Comparison of ENCODE assay signal across 12 cellular contexts in the genomic region with DNA sequence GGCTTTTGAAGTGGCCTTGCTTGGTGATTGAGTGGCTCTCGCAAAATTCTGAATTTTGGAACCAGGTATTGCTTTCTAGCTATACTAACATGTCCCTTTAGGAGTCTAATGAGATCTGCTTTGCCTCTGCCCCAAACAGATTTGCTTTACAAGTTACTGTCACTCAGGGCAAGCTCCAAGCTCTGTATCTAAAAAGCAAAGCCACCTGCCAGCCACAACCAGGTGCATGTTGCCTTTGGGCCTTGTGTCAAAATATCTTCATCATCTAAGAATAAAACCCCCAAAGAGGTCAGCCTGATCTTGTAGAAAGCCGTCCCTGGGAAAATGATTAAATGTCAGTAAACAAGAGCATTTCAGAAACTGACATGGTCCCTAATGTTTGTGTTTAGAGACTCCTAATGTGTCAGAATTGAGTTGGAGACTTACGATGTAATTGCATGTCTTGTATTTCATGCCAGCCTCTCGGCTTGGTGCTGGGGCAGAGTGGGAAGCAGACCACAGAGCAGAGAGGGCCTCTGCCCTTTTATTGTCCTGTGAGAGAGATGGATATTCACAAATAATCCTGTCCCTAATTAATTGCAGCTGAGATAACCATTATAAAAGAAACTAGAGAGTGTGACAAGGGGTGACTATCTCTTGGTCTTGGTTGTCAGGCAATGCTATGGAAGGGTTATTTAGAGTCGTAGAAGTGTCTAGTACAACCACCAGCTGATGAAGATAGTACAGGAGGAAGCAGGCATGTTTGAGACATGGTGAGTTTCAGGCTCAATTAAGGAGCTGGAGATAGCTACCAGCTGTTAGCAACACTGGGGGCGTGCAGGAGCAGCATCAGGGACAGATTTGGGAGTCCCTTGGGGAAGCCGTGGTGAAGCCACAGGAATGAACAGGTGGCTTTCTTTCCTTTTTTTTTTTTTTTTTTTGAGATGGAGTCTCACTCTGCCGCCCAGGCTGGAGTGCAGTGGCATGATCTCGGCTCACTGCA.
A peak's percentile ranks its signal among the peaks of the same experiment; 100 is the strongest.
DNase-seq lines count a peak whose midpoint lies in the region; ATAC-seq, FAIRE-seq and TF ChIP-seq lines count a peak whose summit lies in the region.
"Had no signal": no experiment of that assay in that cellular context is flagged by ENCODE, and none has a peak within 500 bp of the region (broad histone marks: within the 10 kb centered on the region; RNA-seq: fewer than 3 reads in every experiment).

No MANE protein-coding gene starts in this region.

- POLR2A ChIA-PET in GM12878 (lab: Charles Lee) = interaction anchor here (0.6 to 1.0 kb wide), 5 partner anchors 14 to 135 kb away, joined by 3 to 6 read pairs (median 4); no protein-coding TSS in a partner anchor

- no peak for TF ChIP-seq RAD21 in GM12878 (IDR thresholded peaks at IDR 0.05; ENCODE audit: insufficient read depth, low read depth, low read length)

- no peak for TF ChIP-seq EP300 in GM12878 (IDR thresholded peaks at IDR 0.05; ENCODE audit: borderline replicate concordance in 1 of 2, control insufficient read depth in 1 of 2, low read depth in 2 of 2, low read length in 2 of 2)

- H3F3A ChIP-seq in DOHH2 (ENCODE audit: control insufficient read depth, insufficient read depth) = peaks cover 8% of the 10 kb centered on the region

- H3K27ac ChIP-seq in DOHH2 (ENCODE audit: low read depth, low read length) (peak overlapping the region; percentile 68), GM12878 (ENCODE audit: control insufficient read depth, insufficient read depth) (no peak overlapping the region; the same call in 1 of the 2 replicates), right atrium auricular region (no peak overlapping the region)

- SMC1A ChIA-PET in GM12878 (lab: Charles Lee; ENCODE audit: uncharacterized antibody, unreplicated experiment) = interaction anchor here (0.5 to 3.2 kb wide), 16 partner anchors 8 to 104 kb away, joined by 3 to 12 read pairs (median 4); no protein-coding TSS in a partner anchor

- peak; percentile 29 for DNase-seq in BE2C
- peak; percentile 26 to 65 for DNase-seq in NCI-H187 (lab: John Stamatoyannopoulos, UW)
- no peak for DNase-seq in GM12878 (ENCODE audit: low read depth, low spot score)
- DNase-seq in right atrium auricular region (ENCODE audit: low spot score) = no peak
- DNase-seq in NCI-H526 treated with DMSO at 0.1 percent for 48 hours (lab: John Stamatoyannopoulos, UW) = no peak
- DNase-seq: NCI-H1092 treated with DMSO at 0.1 percent for 48 hours; SHP77 treated with DMSO at 0.1 percent for 48 hours; stimulated activated CD4-positive, alpha-beta T cell treated with anti-CD3 and anti-CD28 coated beads, Interleukin-12 subunit alpha, Interleukin-12 subunit beta, amount 100 ng/mL, for 4 hours; stomach had no signal

- H2AFZ ChIP-seq in GM12878 (ENCODE audit: control insufficient read depth, low read depth, low read length) = 0 out of 2 replicates have a peak overlapping the region, but pooled peaks have one; percentile 2

- peak; percentile 82 for ATAC-seq in GM12878
- no peak for ATAC-seq in GM21515 (IDR thresholded peaks at IDR 0.05; ENCODE audit: unreplicated experiment)
- ATAC-seq in GM18870 (IDR thresholded peaks at IDR 0.05; ENCODE audit: unreplicated experiment) = no peak

- H3K9me3 ChIP-seq in BE2C = no peaks in the 10 kb centered on the region
- H3K9me3 ChIP-seq in DOHH2 (ENCODE audit: control insufficient read depth, insufficient read depth, low read length) = no peaks in the 10 kb centered on the region
- peaks cover 1% of the 10 kb centered on the region; the same call in 2 of the 3 replicates for H3K9me3 ChIP-seq in GM12878 (replicated peaks; ENCODE audit: control insufficient read depth, insufficient read depth, low read length)
- peaks cover 0 to 3% of the 10 kb centered on the region in 2 donors for H3K9me3 ChIP-seq in right atrium auricular region
- H3K9me3 ChIP-seq: stomach had no signal

- peak; percentile 49 for FAIRE-seq in GM12878 (lab: Jason Lieb, UNC)

- BruUV-seq in GM12878 (replicated peaks; lab: Mats Ljungman, UMichigan) = no TSS peak

- H3K79me2 ChIP-seq in DOHH2 (ENCODE audit: control insufficient read depth, low read length) (no peaks in the 10 kb centered on the region), GM12878 (ENCODE audit: control insufficient read depth, insufficient read depth, low read length) (peaks cover 29% of the 10 kb centered on the region)

- H3K36me3 ChIP-seq in BE2C (no peaks in the 10 kb centered on the region), DOHH2 (ENCODE audit: control insufficient read depth, low read length) (no peaks in the 10 kb centered on the region), GM12878 (ENCODE audit: control insufficient read depth in 2 of 2, insufficient read depth in 2 of 2, low read length in 1 of 2) (no peaks in the 10 kb centered on the region), right atrium auricular region (no peaks in the 10 kb centered on the region)
- H3K36me3 ChIP-seq: stomach had no signal

- no peak overlapping the region for H3K4me3 ChIP-seq in BE2C (ENCODE audit: low read depth, low read length)
- peak overlapping the region; percentile 40 for H3K4me3 ChIP-seq in DOHH2 (ENCODE audit: low read length)
- no peak overlapping the region for H3K4me3 ChIP-seq in GM12878
- no peak overlapping the region for H3K4me3 ChIP-seq in right atrium auricular region
- H3K4me3 ChIP-seq: stomach had no signal

- H3K4me2 ChIP-seq in DOHH2 (ENCODE audit: low read length) (peak overlapping the region; percentile 71), GM12878 (ENCODE audit: control insufficient read depth, insufficient read depth) (peak overlapping the region; percentile 27; the same call in 1 of the 2 replicates)

- CTCF ChIA-PET in GM12878 (lab: Yijun Ruan, JAX) = interaction anchor here (1.1 to 3.5 kb wide), 7 partner anchors 8 to 252 kb away, joined by 3 to 13 read pairs (median 4); no protein-coding TSS in a partner anchor

- no peaks in the 10 kb centered on the region for H4K20me1 ChIP-seq in DOHH2 (ENCODE audit: control insufficient read depth, insufficient read depth, low read depth, low read length)
- H4K20me1 ChIP-seq in GM12878 (ENCODE audit: control insufficient read depth, insufficient read depth) = no peaks in the 10 kb centered on the region

- H3K4me1 ChIP-seq in BE2C (no peaks in the 10 kb centered on the region), DOHH2 (ENCODE audit: control insufficient read depth, low read length) (peaks cover 46% of the 10 kb centered on the region), GM12878 (ENCODE audit: control insufficient read depth, insufficient read depth, low read length) (peaks cover 26% of the 10 kb centered on the region), right atrium auricular region (peaks cover 0 to 23% of the 10 kb centered on the region in 2 donors)

- no peak overlapping the region for H3K9ac ChIP-seq in GM12878 (ENCODE audit: control insufficient read depth, insufficient read depth, low read length)

- TF ChIP-seq CTCF in BE2C (IDR thresholded peaks at IDR 0.05; ENCODE audit: low read depth, low read length) (no peak), DOHH2 (IDR thresholded peaks at IDR 0.05; ENCODE audit: low read depth, low read length, poor library complexity, severe bottlenecking) (no peak), GM12878 (IDR thresholded peaks at IDR 0.05 in 2 of 3, conservative IDR thresholded peaks at IDR 0.05 in 1 of 3; ENCODE audit: control insufficient read depth in 2 of 3, extremely low read depth in 1 of 3, insufficient read depth in 1 of 3, low read depth in 3 of 3, low read length in 3 of 3) (no peak), right atrium auricular region (IDR thresholded peaks at IDR 0.05) (no peak)

- WGBS in GM12878 (ENCODE audit: insufficient coverage, insufficient replicate concordance, low lambda C conversion rate, missing lambda C conversion rate) = 35% methylated on average over 7 of the region's 9 CpGs

- H3K9me2 ChIP-seq in DOHH2 (replicated peaks; ENCODE audit: control insufficient read depth, low read length) = no peaks in the 10 kb centered on the region

- in situ Hi-C loops in GM12878 (cut with MboI) = loop anchor here (10.0 kb wide), 1 partner anchor 83 kb away; no protein-coding TSS in a partner anchor

- H3K27me3 ChIP-seq in BE2C (no peaks in the 10 kb centered on the region), DOHH2 (ENCODE audit: control insufficient read depth, low read length) (no peaks in the 10 kb centered on the region), GM12878 (replicated peaks in 1 of 2; ENCODE audit: control insufficient read depth in 2 of 2, insufficient read depth in 2 of 2, low read length in 1 of 2) (no peaks in the 10 kb centered on the region), right atrium auricular region (no peaks in the 10 kb centered on the region)
- H3K27me3 ChIP-seq: stomach had no signal

- TF ChIP-seq POLR2A in GM12878 (IDR thresholded peaks at IDR 0.05; ENCODE audit: low read depth, low read length) = no peak

- RAD21 ChIA-PET in GM12878 (lab: Charles Lee; ENCODE audit: unreplicated experiment) = interaction anchor here (0.5 to 1.6 kb wide), 4 partner anchors 14 to 531 kb away, joined by 3 to 5 read pairs (median 4); no protein-coding TSS in a partner anchor

- intact Hi-C loops in GM12878 (cut with micrococcal nuclease; ENCODE audit: unreplicated experiment) = no loop called here

TF ChIP-seq in GM12878, 131 proteins besides CTCF, POLR2A, EP300 and RAD21 (continues in another document):
- no peak for TF ChIP-seq EZH2 (IDR thresholded peaks at IDR 0.05; ENCODE audit: borderline replicate concordance, control insufficient read depth, low read depth, low read length)
- TF ChIP-seq, protein P1, sequence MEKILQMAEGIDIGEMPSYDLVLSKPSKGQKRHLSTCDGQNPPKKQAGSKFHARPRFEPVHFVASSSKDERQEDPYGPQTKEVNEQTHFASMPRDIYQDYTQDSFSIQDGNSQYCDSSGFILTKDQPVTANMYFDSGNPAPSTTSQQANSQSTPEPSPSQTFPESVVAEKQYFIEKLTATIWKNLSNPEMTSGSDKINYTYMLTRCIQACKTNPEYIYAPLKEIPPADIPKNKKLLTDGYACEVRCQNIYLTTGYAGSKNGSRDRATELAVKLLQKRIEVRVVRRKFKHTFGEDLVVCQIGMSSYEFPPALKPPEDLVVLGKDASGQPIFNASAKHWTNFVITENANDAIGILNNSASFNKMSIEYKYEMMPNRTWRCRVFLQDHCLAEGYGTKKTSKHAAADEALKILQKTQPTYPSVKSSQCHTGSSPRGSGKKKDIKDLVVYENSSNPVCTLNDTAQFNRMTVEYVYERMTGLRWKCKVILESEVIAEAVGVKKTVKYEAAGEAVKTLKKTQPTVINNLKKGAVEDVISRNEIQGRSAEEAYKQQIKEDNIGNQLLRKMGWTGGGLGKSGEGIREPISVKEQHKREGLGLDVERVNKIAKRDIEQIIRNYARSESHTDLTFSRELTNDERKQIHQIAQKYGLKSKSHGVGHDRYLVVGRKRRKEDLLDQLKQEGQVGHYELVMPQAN (conservative IDR thresholded peaks at IDR 0.05) = no peak

Comparison
In these comparisons a context has a peak if more than half of its experiments do, and no peak if none do; other contexts are left out.
1. DNase-seq: peak in BE2C (single experiment) and NCI-H187 (2 of 2); none in GM12878 (single experiment), right atrium auricular region (single experiment) and NCI-H526 treated with DMSO at 0.1 percent for 48 hours (single experiment).